ENCODE assay signal across 9 cellular contexts in genomic region chr12:219891-220352, GRCh38. TPM values are rescaled to one million over a fixed set of nuclear protein-coding genes. Genes with fewer than 3 reads are reported as not detected.
DNase-seq lines count a peak whose midpoint lies in the region; ATAC-seq and TF ChIP-seq lines count a peak whose summit lies in the region.
"Had no signal": no experiment of that assay in that cellular context is flagged by ENCODE, and none has a peak within 500 bp of the region (broad histone marks: within the 10 kb centered on the region; RNA-seq: fewer than 3 reads in every experiment).

No MANE protein-coding gene starts in this region.

- H3K4me3 ChIP-seq in GM06990 (replicated peaks; ENCODE audit: low read depth, low read length) (no peak overlapping the region), fibroblast of mammary gland (ENCODE audit: control insufficient read depth, low read depth, low read length) (no peak overlapping the region), upper lobe of right lung (no peak overlapping the region)

- peak; percentile 90 for TF ChIP-seq CTCF in GM06990 (IDR thresholded peaks at IDR 0.05; ENCODE audit: insufficient read depth, low read length, poor library complexity, severe bottlenecking)
- peak; percentile 63 for TF ChIP-seq CTCF in fibroblast of mammary gland (conservative IDR thresholded peaks at IDR 0.05; ENCODE audit: control insufficient read depth, insufficient read depth, low read depth, low read length)
- TF ChIP-seq CTCF in nephron (IDR thresholded peaks at IDR 0.05; ENCODE audit: unreplicated experiment in 3 of 3), result peak; percentile 91 to 92 (median 91)
- peak; percentile 66 for TF ChIP-seq CTCF in upper lobe of right lung (IDR thresholded peaks at IDR 0.05)

- H3K4me1 Mint-ChIP-seq in nephron, result peaks cover 24% of the 10 kb centered on the region

- intact Hi-C loops in upper lobe of right lung (cut with DNase I), result no loop called here

- H3K36me3 ChIP-seq in GM06990 (ENCODE audit: control insufficient read depth, insufficient read depth, low read length) (no peaks in the 10 kb centered on the region), upper lobe of right lung (no peaks in the 10 kb centered on the region)

- H3K27ac Mint-ChIP-seq in nephron, result no peak overlapping the region

- no peaks in the 10 kb centered on the region for H3K9me3 Mint-ChIP-seq in nephron

- no peaks in the 10 kb centered on the region for H3K9me3 ChIP-seq in upper lobe of right lung

- no peaks in the 10 kb centered on the region for H3K4me1 ChIP-seq in upper lobe of right lung

- no peak overlapping the region for H3K27ac ChIP-seq in upper lobe of right lung
- H3K27ac ChIP-seq: epithelial cell of prostate had no signal

- H3K36me3 Mint-ChIP-seq in nephron (ENCODE audit: low read depth), result no peaks in the 10 kb centered on the region

- DNase-seq in GM06990 (ENCODE audit: extremely low read depth, insufficient read length), result peak; percentile 76
- peak; percentile 93 for DNase-seq in NCI-H69 (lab: John Stamatoyannopoulos, UW)
- peak; percentile 20 to 58 (median 40) for DNase-seq in activated CD8-positive, alpha-beta memory T cell treated with anti-CD3 and anti-CD28 coated beads for 48 hours (ENCODE audit: low read depth in 2 of 3, low spot score in 2 of 3)
- peak; percentile 49 for DNase-seq in fibroblast of mammary gland (ENCODE audit: low read depth)
- DNase-seq in upper lobe of right lung, result peak; percentile 89
- DNase-seq in occipital lobe (lab: John Stamatoyannopoulos, UW), result no peak

- no peak overlapping the region for H3K4me3 Mint-ChIP-seq in nephron

- peak; percentile 67 for ATAC-seq in HG02938 (IDR thresholded peaks at IDR 0.05; ENCODE audit: unreplicated experiment)
- peak; percentile 96 for ATAC-seq in upper lobe of right lung

- peaks cover 16% of the 10 kb centered on the region for H3K27me3 Mint-ChIP-seq in nephron (ENCODE audit: low read depth)

- H3K27me3 ChIP-seq in GM06990 (replicated peaks; ENCODE audit: control insufficient read depth, insufficient read depth, low read length) (peaks cover 1% of the 10 kb centered on the region), upper lobe of right lung (no peaks in the 10 kb centered on the region)

RNA-seq across cellular contexts. Expression of gene SLC6A12, which starts 6.0 kb away (rescaled TPM):
- total RNA-seq in upper lobe of right lung, result 11.1 TPM
- 4.4 TPM for total RNA-seq in occipital lobe

RNA-seq across cellular contexts. Expression of gene SLC6A13, which starts 42.7 kb away (rescaled TPM):
- total RNA-seq in upper lobe of right lung, result 3.9 TPM
- total RNA-seq in occipital lobe, result 10.0 TPM
